28 cellular contexts compared by ENCODE assay signal in the genomic region with DNA sequence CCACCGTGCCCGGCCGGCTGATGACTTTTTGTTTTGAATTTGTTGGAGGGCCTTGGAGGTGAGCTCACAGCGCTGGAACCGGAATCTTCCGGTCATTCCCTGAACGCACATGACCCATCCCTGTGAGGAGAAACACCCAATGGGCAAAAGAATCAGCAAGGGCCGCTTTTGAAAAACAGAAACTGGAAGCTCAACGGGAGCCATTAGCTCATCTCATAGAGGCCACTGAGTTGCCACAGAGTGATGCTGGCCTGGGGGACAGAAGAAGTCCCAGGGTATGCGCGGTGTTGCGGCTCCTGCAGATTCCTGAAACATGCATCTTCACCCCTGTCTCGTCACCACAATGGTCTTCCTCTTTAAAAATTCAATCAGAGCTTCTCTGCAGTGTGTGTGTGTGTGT.
"Had no signal": no experiment of that assay in that cellular context is flagged by ENCODE, and none has a peak within 500 bp of the region (broad histone marks: within the 10 kb centered on the region; RNA-seq: fewer than 3 reads in every experiment).

No MANE protein-coding gene starts in this region.

- ATAC-seq: activated naive CD8-positive, alpha-beta T cell treated with anti-CD3 and anti-CD28 coated beads, Interleukin-2, amount 50 U/mL, for 24 hours; activated T-cell treated with anti-CD3 and anti-CD28 coated beads, Interleukin-2, amount 50 U/mL, for 4 hours; activated T-helper 17 cell treated with anti-CD3 and anti-CD28 coated beads, Interleukin-2, amount 50 U/mL, for 72 hours; left lung; lower lobe of right lung; psoas muscle; right cardiac atrium had no signal

- H3K79me2 ChIP-seq: parathyroid adenoma had no signal

- H3K27ac Mint-ChIP-seq: activated CD4-positive, alpha-beta memory T cell treated with anti-CD3 and anti-CD28 coated beads, Interleukin-2, amount 10 ng/mL, durations not matched to agents 7 days and 5 days; activated CD4-positive, alpha-beta T cell treated with anti-CD3 and anti-CD28 coated beads, Interleukin-2, amount 10 ng/mL, durations not matched to agents 7 days and 5 days; activated naive CD4-positive, alpha-beta T cell treated with anti-CD3 and anti-CD28 coated beads, Interleukin-2, amount 50 U/mL, for 24 hours; activated naive CD8-positive, alpha-beta T cell treated with anti-CD3 and anti-CD28 coated beads, Interleukin-2, amount 50 U/mL, for 24 hours; activated T-helper 17 cell treated with anti-CD3 and anti-CD28 coated beads, Interleukin-2, amount 50 U/mL, for 72 hours; nephron progenitor cell; WTC11 had no signal

- H2AFZ ChIP-seq: parathyroid adenoma had no signal

- H3K27ac ChIP-seq: breast epithelium, epithelial cell of prostate, esophagus squamous epithelium, left lung, lower lobe of right lung, parathyroid adenoma, psoas muscle, spleen, suprapubic skin, tibial artery had no signal

- H3K9me3 ChIP-seq: breast epithelium, esophagus squamous epithelium, left lung, lower lobe of right lung, psoas muscle, spleen, suprapubic skin, tibial artery had no signal

- H3K9me3 Mint-ChIP-seq: activated CD4-positive, alpha-beta memory T cell treated with anti-CD3 and anti-CD28 coated beads, Interleukin-2, amount 10 ng/mL, durations not matched to agents 7 days and 5 days; activated CD4-positive, alpha-beta T cell treated with anti-CD3 and anti-CD28 coated beads, Interleukin-2, amount 10 ng/mL, durations not matched to agents 7 days and 5 days; activated naive CD4-positive, alpha-beta T cell treated with anti-CD3 and anti-CD28 coated beads, Interleukin-2, amount 50 U/mL, for 24 hours; activated naive CD8-positive, alpha-beta T cell treated with anti-CD3 and anti-CD28 coated beads, Interleukin-2, amount 50 U/mL, for 24 hours; activated T-cell treated with anti-CD3 and anti-CD28 coated beads, Interleukin-2, amount 50 U/mL, for 4 hours; activated T-helper 17 cell treated with anti-CD3 and anti-CD28 coated beads, Interleukin-2, amount 50 U/mL, for 72 hours; central memory CD8-positive, alpha-beta T cell; nephron progenitor cell; WTC11 had no signal

- FAIRE-seq: colon, frontal cortex had no signal

- H3K36me3 Mint-ChIP-seq: activated naive CD4-positive, alpha-beta T cell treated with anti-CD3 and anti-CD28 coated beads, Interleukin-2, amount 50 U/mL, for 24 hours; WTC11 had no signal

- H3K9ac ChIP-seq: parathyroid adenoma had no signal

- DNase-seq: activated CD4-positive, alpha-beta memory T cell treated with anti-CD3 and anti-CD28 coated beads, Interleukin-2, amount 10 ng/mL, durations not matched to agents 7 days and 5 days; activated CD4-positive, alpha-beta T cell treated with anti-CD3 and anti-CD28 coated beads for 1 hour; activated CD4-positive, alpha-beta T cell treated with anti-CD3 and anti-CD28 coated beads, Interleukin-2, amount 10 ng/mL, durations not matched to agents 7 days and 5 days; activated gamma-delta T cell treated with Interleukin-2 at 50 U/mL for 16 hours; activated naive CD8-positive, alpha-beta T cell treated with anti-CD3 and anti-CD28 coated beads, Interleukin-2, amount 50 U/mL, for 24 hours; activated T-cell treated with anti-CD3 and anti-CD28 coated beads, Interleukin-2, amount 50 U/mL, for 4 hours; dermis blood vessel endothelial cell; effector CD4-positive, alpha-beta T cell; esophagus squamous epithelium; left lung; lower lobe of right lung; nephron progenitor cell; psoas muscle; right cardiac atrium; spleen; stimulated activated naive CD4-positive, alpha-beta T cell; T-helper 2 cell; tibial artery had no signal

- H3K4me3 ChIP-seq: breast epithelium, esophagus squamous epithelium, left lung, lower lobe of right lung, psoas muscle, spleen, suprapubic skin, tibial artery had no signal

- H3K4me3 Mint-ChIP-seq: activated CD4-positive, alpha-beta memory T cell treated with anti-CD3 and anti-CD28 coated beads, Interleukin-2, amount 10 ng/mL, durations not matched to agents 7 days and 5 days; activated CD4-positive, alpha-beta T cell treated with anti-CD3 and anti-CD28 coated beads, Interleukin-2, amount 10 ng/mL, durations not matched to agents 7 days and 5 days; activated naive CD4-positive, alpha-beta T cell treated with anti-CD3 and anti-CD28 coated beads, Interleukin-2, amount 50 U/mL, for 24 hours; activated naive CD8-positive, alpha-beta T cell treated with anti-CD3 and anti-CD28 coated beads, Interleukin-2, amount 50 U/mL, for 24 hours; activated T-cell treated with anti-CD3 and anti-CD28 coated beads, Interleukin-2, amount 50 U/mL, for 4 hours; activated T-helper 17 cell treated with anti-CD3 and anti-CD28 coated beads, Interleukin-2, amount 50 U/mL, for 72 hours; central memory CD8-positive, alpha-beta T cell; nephron progenitor cell; WTC11 had no signal

- H3K4me1 Mint-ChIP-seq: activated CD4-positive, alpha-beta T cell treated with anti-CD3 and anti-CD28 coated beads, Interleukin-2, amount 10 ng/mL, durations not matched to agents 7 days and 5 days; activated naive CD4-positive, alpha-beta T cell treated with anti-CD3 and anti-CD28 coated beads, Interleukin-2, amount 50 U/mL, for 24 hours; central memory CD8-positive, alpha-beta T cell had no signal

- H3K27me3 ChIP-seq: breast epithelium, left lung, spleen, suprapubic skin, tibial artery had no signal

- H3K4me1 ChIP-seq: breast epithelium, esophagus squamous epithelium, left lung, lower lobe of right lung, psoas muscle, spleen, suprapubic skin, tibial artery had no signal

- H3K36me3 ChIP-seq: breast epithelium, esophagus squamous epithelium, left lung, lower lobe of right lung, spleen, suprapubic skin, tibial artery had no signal
